ENCODE assay signal across 20 cellular contexts in the genomic region with DNA sequence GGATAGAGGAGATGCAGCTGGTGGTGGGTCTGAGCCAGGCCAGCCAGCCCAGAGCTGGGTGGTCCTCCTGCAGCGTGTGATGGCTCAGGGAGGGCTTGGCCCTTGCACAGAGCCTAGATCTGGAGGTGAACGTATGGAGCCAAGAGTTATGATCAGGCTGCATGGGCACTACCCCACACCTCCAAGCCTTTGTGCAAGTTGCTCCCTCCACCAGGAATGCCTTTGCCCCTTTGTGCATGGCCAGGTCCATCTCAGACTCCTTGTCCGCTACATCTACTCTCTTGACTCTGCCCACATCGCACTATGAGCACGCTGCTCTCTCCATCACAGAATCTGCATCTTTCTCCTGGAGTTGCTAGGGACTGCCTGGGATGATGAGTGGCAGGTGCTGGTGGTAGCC.
"Had no signal": no experiment of that assay in that cellular context is flagged by ENCODE, and none has a peak within 500 bp of the region (broad histone marks: within the 10 kb centered on the region; RNA-seq: fewer than 3 reads in every experiment).

No MANE protein-coding gene starts in this region.

- DNase-seq: Kasumi-1, MM.1S, NCI-H1092 treated with DMSO at 0.1 percent for 48 hours, NCI-H1436, NCI-H187, NCI-H2029, NCI-H2081 treated with DMSO at 0.1 percent for 48 hours, NCI-H2171, NCI-H226, NCI-H446, NCI-H510A, NCI-H524 treated with DMSO at 0.1 percent for 48 hours, NCI-H69, NCI-H774, SHP77, SK-N-SH had no signal

- H3K27ac ChIP-seq: KMS-11, RWPE1 had no signal

- H3K9ac ChIP-seq: KMS-11, SK-N-SH had no signal

- H3K4me3 ChIP-seq: K562 had no signal

- H3K27ac Mint-ChIP-seq: IgD-negative memory B cell had no signal

- H3K4me2 ChIP-seq: KMS-11, SK-N-SH had no signal

- H3K4me1 Mint-ChIP-seq: IgD-negative memory B cell had no signal

- H3K27me3 Mint-ChIP-seq: IgD-negative memory B cell had no signal

- H3K4me3 Mint-ChIP-seq: IgD-negative memory B cell had no signal

- H3K9me3 ChIP-seq: SK-N-SH had no signal

- H3K36me3 Mint-ChIP-seq: IgD-negative memory B cell had no signal
